10 cellular contexts compared by ENCODE assay signal in the genomic region with DNA sequence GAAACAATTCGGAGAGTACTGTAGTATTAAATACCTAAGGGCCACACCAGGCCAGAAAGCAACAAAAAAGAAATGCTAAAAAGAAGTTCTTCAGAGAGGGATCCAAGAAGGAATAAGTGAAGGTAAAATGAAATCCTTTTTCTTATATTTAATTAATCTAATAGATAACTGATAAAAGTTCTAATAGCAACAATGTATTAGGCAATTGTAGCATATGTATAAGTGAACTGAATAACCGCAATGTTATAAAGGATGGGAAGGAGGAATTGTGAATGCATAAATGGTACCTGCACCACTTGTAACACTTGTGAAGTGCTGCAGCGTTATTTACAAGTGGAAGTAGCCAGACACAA. TPM values are rescaled to one million over a fixed set of nuclear protein-coding genes. Genes with fewer than 3 reads are reported as not detected.
DNase-seq lines count a peak whose midpoint lies in the region; ATAC-seq and TF ChIP-seq lines count a peak whose summit lies in the region.
"Had no signal": no experiment of that assay in that cellular context is flagged by ENCODE, and none has a peak within 500 bp of the region (broad histone marks: within the 10 kb centered on the region; RNA-seq: fewer than 3 reads in every experiment).

No MANE protein-coding gene starts in this region.

- H3K4me3 ChIP-seq in CD4-positive, alpha-beta memory T cell (ENCODE audit: low read length in 2 of 2): peak overlapping the region in 1 of 2 donors; percentile 73
- peak overlapping the region; percentile 32 for H3K4me3 ChIP-seq in HAP-1

- intact Hi-C loops in CD4-positive, alpha-beta memory T cell (cut with micrococcal nuclease): loop anchor here (1.0 to 2.0 kb wide), 6 partner anchors 19 to 468 kb away; a partner anchor contains a TSS

- peak overlapping the region in 5 of 7 donors; percentile 95 to 99 (median 96) for H3K27ac Mint-ChIP-seq in CD4-positive, alpha-beta memory T cell
- peak overlapping the region; percentile 93 for H3K27ac Mint-ChIP-seq in activated naive CD8-positive, alpha-beta T cell treated with anti-CD3 and anti-CD28 coated beads for 36 hours
- peak overlapping the region; percentile 83 to 87 for H3K27ac Mint-ChIP-seq in natural killer cell treated with Interleukin-12 subunit alpha and Interleukin-12 subunit beta and Interleukin-15 and Interleukin-18, amount 100 ng/mL, for 72 hours

- POLR2A ChIA-PET in CD4-positive, alpha-beta memory T cell (lab: Charles Lee; ENCODE audit: partially characterized antibody): interaction anchor here (1.9 to 5.6 kb wide), 9 partner anchors 12 to 468 kb away, joined by 8 to 221 read pairs (median 25); a partner anchor contains a TSS

- H3K4me1 ChIP-seq in CD4-positive, alpha-beta memory T cell (ENCODE audit: insufficient read depth, low read length): peaks cover 51% of the 10 kb centered on the region
- H3K4me1 ChIP-seq in HAP-1: peaks cover 19% of the 10 kb centered on the region
- H3K4me1 ChIP-seq: colonic mucosa had no signal

- H3K36me3 Mint-ChIP-seq in CD4-positive, alpha-beta memory T cell: peaks cover 0 to 9% of the 10 kb centered on the region in 2 donors
- peaks cover 18% of the 10 kb centered on the region for H3K36me3 Mint-ChIP-seq in activated naive CD8-positive, alpha-beta T cell treated with anti-CD3 and anti-CD28 coated beads for 36 hours
- H3K36me3 Mint-ChIP-seq in natural killer cell treated with Interleukin-12 subunit alpha and Interleukin-12 subunit beta and Interleukin-15 and Interleukin-18, amount 100 ng/mL, for 72 hours: no peaks in the 10 kb centered on the region

- H3K27me3 ChIP-seq in CD4-positive, alpha-beta memory T cell (ENCODE audit: insufficient read depth, low read length): no peaks in the 10 kb centered on the region
- H3K27me3 ChIP-seq in HAP-1 (ENCODE audit: low read depth): no peaks in the 10 kb centered on the region
- H3K27me3 ChIP-seq: colonic mucosa, heart left ventricle, SJSA1 had no signal

- CTCF ChIA-PET in CD4-positive, alpha-beta memory T cell (lab: Charles Lee; ENCODE audit: partially characterized antibody): interaction anchor here (1.1 to 9.1 kb wide), 16 partner anchors 10 to 433 kb away, joined by 3 to 271 read pairs (median 25); a partner anchor contains a TSS

- H3K4me3 Mint-ChIP-seq in CD4-positive, alpha-beta memory T cell: peak overlapping the region; percentile 90 to 99 (median 95)
- H3K4me3 Mint-ChIP-seq in activated naive CD8-positive, alpha-beta T cell treated with anti-CD3 and anti-CD28 coated beads for 36 hours: peak overlapping the region; percentile 92
- peak overlapping the region; percentile 99 for H3K4me3 Mint-ChIP-seq in natural killer cell treated with Interleukin-12 subunit alpha and Interleukin-12 subunit beta and Interleukin-15 and Interleukin-18, amount 100 ng/mL, for 72 hours

- H3K4me1 Mint-ChIP-seq in CD4-positive, alpha-beta memory T cell: peaks cover 34 to 59% (median 45%) of the 10 kb centered on the region in 4 donors
- peaks cover 47% of the 10 kb centered on the region for H3K4me1 Mint-ChIP-seq in activated naive CD8-positive, alpha-beta T cell treated with anti-CD3 and anti-CD28 coated beads for 36 hours
- peaks cover 28 to 34% of the 10 kb centered on the region in 2 donors for H3K4me1 Mint-ChIP-seq in natural killer cell treated with Interleukin-12 subunit alpha and Interleukin-12 subunit beta and Interleukin-15 and Interleukin-18, amount 100 ng/mL, for 72 hours (ENCODE audit: low read depth in 2 of 2)

- ATAC-seq in natural killer cell treated with Interleukin-12 subunit alpha and Interleukin-12 subunit beta and Interleukin-15 and Interleukin-18, amount 100 ng/mL, for 72 hours: no peak
- no peak for ATAC-seq in HG02970 (IDR thresholded peaks at IDR 0.05; ENCODE audit: low FRiP score, unreplicated experiment)

- no peaks in the 10 kb centered on the region for H3K36me3 ChIP-seq in CD4-positive, alpha-beta memory T cell (ENCODE audit: insufficient read depth, low read length)
- H3K36me3 ChIP-seq in HAP-1 (replicated peaks): no peaks in the 10 kb centered on the region
- H3K36me3 ChIP-seq: colonic mucosa, heart left ventricle, SJSA1 had no signal

- H3K9me3 Mint-ChIP-seq in CD4-positive, alpha-beta memory T cell: peaks cover 0 to 4% (median 0%) of the 10 kb centered on the region in 8 donors
- H3K9me3 Mint-ChIP-seq in activated naive CD8-positive, alpha-beta T cell treated with anti-CD3 and anti-CD28 coated beads for 36 hours: peaks cover 2% of the 10 kb centered on the region
- no peaks in the 10 kb centered on the region for H3K9me3 Mint-ChIP-seq in natural killer cell treated with Interleukin-12 subunit alpha and Interleukin-12 subunit beta and Interleukin-15 and Interleukin-18, amount 100 ng/mL, for 72 hours

- TF ChIP-seq CTCF in GM13977 (IDR thresholded peaks at IDR 0.05; ENCODE audit: extremely low read depth, insufficient read depth, missing control alignments): no peak

- no peak for DNase-seq in CD4-positive, alpha-beta memory T cell
- DNase-seq in HAP-1 (ENCODE audit: low spot score in 2 of 2) (no peak), NAMALWA (ENCODE audit: low spot score) (no peak), GM13977 (ENCODE audit: low spot score) (no peak)
- no peak for DNase-seq in activated naive CD8-positive, alpha-beta T cell treated with anti-CD3 and anti-CD28 coated beads for 36 hours
- DNase-seq in natural killer cell treated with Interleukin-12 subunit alpha and Interleukin-12 subunit beta and Interleukin-15 and Interleukin-18, amount 100 ng/mL, for 72 hours (ENCODE audit: low spot score): no peak

- no peaks in the 10 kb centered on the region for H3K9me3 ChIP-seq in CD4-positive, alpha-beta memory T cell (ENCODE audit: control insufficient read depth in 1 of 2, low read length in 2 of 2)
- H3K9me3 ChIP-seq in HAP-1: no peaks in the 10 kb centered on the region
- H3K9me3 ChIP-seq: colonic mucosa, heart left ventricle, SJSA1 had no signal

- no peak overlapping the region for H3K27ac ChIP-seq in CD4-positive, alpha-beta memory T cell (ENCODE audit: low read depth, low read length)
- H3K27ac ChIP-seq: SJSA1 had no signal

- no peaks in the 10 kb centered on the region for H3K27me3 Mint-ChIP-seq in CD4-positive, alpha-beta memory T cell
- no peaks in the 10 kb centered on the region for H3K27me3 Mint-ChIP-seq in activated naive CD8-positive, alpha-beta T cell treated with anti-CD3 and anti-CD28 coated beads for 36 hours
- H3K27me3 Mint-ChIP-seq in natural killer cell treated with Interleukin-12 subunit alpha and Interleukin-12 subunit beta and Interleukin-15 and Interleukin-18, amount 100 ng/mL, for 72 hours: no peaks in the 10 kb centered on the region

- in situ Hi-C loops in HAP-1 (cut with MboI; ENCODE audit: low sequenced_read_pairs) (loop anchor here (25.0 kb wide), 1 partner anchor 360 kb away; no protein-coding TSS in a partner anchor), GM13977 (cut with MboI; ENCODE audit: low pct_unique_long_range_greater_than_20kb, low sequenced_read_pairs, unreplicated experiment) (no loop called here)

RNA-seq across cellular contexts. Expression of a gene that starts 21.8 kb away (rescaled TPM):
- 1,000 to 10,000 TPM; 1,218 to 1,245 TPM for total RNA-seq in CD4-positive, alpha-beta memory T cell
- polyA plus RNA-seq in CD4-positive, alpha-beta memory T cell: 1,000 to 10,000 TPM; 5,559 to 6,561 TPM
- 1,000 to 10,000 TPM; 1,816 to 1,884 TPM for total RNA-seq in activated naive CD8-positive, alpha-beta T cell treated with anti-CD3 and anti-CD28 coated beads for 36 hours
- total RNA-seq in natural killer cell treated with Interleukin-12 subunit alpha and Interleukin-12 subunit beta and Interleukin-15 and Interleukin-18, amount 100 ng/mL, for 72 hours: 1,000 to 10,000 TPM; 1,502 to 3,073 TPM

RNA-seq across cellular contexts. Expression of a gene that starts 43.7 kb away (rescaled TPM):
- 10 to 100 TPM; 59.8 to 62.7 TPM for total RNA-seq in CD4-positive, alpha-beta memory T cell
- 10 to 100 TPM; 25.8 to 34.6 TPM for polyA plus RNA-seq in CD4-positive, alpha-beta memory T cell
- total RNA-seq in activated naive CD8-positive, alpha-beta T cell treated with anti-CD3 and anti-CD28 coated beads for 36 hours: 100 to 1,000 TPM; 101 to 111 TPM
- total RNA-seq in natural killer cell treated with Interleukin-12 subunit alpha and Interleukin-12 subunit beta and Interleukin-15 and Interleukin-18, amount 100 ng/mL, for 72 hours: 100 to 1,000 TPM in 1 of 2 donors, 10 to 100 TPM in 1; 96.1 to 117 TPM

RNA-seq across cellular contexts. Expression of a gene that starts 46.4 kb away (rescaled TPM):
- total RNA-seq in CD4-positive, alpha-beta memory T cell: 10 to 100 TPM; 83.3 to 90.7 TPM
- polyA plus RNA-seq in CD4-positive, alpha-beta memory T cell: 10 to 100 TPM; 67.1 to 81.2 TPM
- 10 to 100 TPM; 59.2 to 61.7 TPM for total RNA-seq in activated naive CD8-positive, alpha-beta T cell treated with anti-CD3 and anti-CD28 coated beads for 36 hours
- total RNA-seq in natural killer cell treated with Interleukin-12 subunit alpha and Interleukin-12 subunit beta and Interleukin-15 and Interleukin-18, amount 100 ng/mL, for 72 hours: 10 to 100 TPM in 1 of 2 donors, 1 to 10 TPM in 1; 6.6 to 18.3 TPM
